1 cellular context compared by ENCODE assay signal in genomic region chr4:38152305-38152704, GRCh38.
TF ChIP-seq lines count a peak whose summit lies in the region.

No MANE protein-coding gene starts in this region.

TF ChIP-seq in IMR-90, 13 proteins besides CTCF, POLR2A, EP300 and RAD21:
- TF ChIP-seq MAFK (IDR thresholded peaks at IDR 0.05; ENCODE audit: low read depth, low read length), result no peak
- TF ChIP-seq USF2 (IDR thresholded peaks at IDR 0.05; ENCODE audit: low read depth, low read length), result no peak
- TF ChIP-seq RCOR1 (IDR thresholded peaks at IDR 0.05; ENCODE audit: insufficient replicate concordance, low read length), result no peak
- TF ChIP-seq FOS (IDR thresholded peaks at IDR 0.05; ENCODE audit: low read depth, low read length), result no peak
- no peak for TF ChIP-seq CHD1 (IDR thresholded peaks at IDR 0.05; ENCODE audit: low read depth, low read length)
- TF ChIP-seq MXI1 (IDR thresholded peaks at IDR 0.05; ENCODE audit: borderline replicate concordance, low read depth, low read length), result no peak
- no peak for TF ChIP-seq NFE2L2 (IDR thresholded peaks at IDR 0.05; ENCODE audit: low read depth, low read length)
- TF ChIP-seq MAZ (IDR thresholded peaks at IDR 0.05; ENCODE audit: borderline replicate concordance, low read depth, low read length), result no peak
- no peak for TF ChIP-seq BHLHE40 (IDR thresholded peaks at IDR 0.05; ENCODE audit: low read depth, low read length)
- TF ChIP-seq SMC3 (IDR thresholded peaks at IDR 0.05; ENCODE audit: low read depth, low read length), result no peak
TF ChIP-seq in IMR-90: peak in this region for 0.
